Comparison of ENCODE assay signal across 8 cellular contexts in the genomic region with DNA sequence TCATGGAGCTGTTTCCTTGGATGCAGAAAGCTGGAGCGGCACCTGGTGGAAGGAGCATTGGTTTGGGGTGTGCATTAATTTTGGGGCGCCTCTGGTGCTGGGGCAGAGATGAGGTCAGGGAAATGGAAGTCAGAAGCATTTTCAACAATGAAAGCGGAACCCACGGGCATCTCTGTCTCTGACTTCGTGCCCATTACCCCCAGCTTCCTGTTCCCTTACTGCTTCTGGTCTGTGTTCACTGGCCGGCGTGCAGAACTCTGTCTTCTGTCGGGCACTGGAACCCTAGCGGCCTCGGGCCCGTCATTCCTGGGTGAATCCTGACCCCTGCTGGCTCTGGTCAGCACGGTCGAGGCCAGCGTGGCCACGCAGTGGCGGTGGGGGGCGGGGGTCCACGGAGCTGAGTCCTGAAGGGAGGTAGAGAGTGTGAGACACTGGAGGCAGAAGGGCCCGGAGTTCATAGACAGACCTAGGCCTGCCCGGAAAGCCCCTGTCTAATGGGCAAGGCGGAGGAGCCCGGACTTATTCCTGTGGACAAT. TPM values are rescaled to one million over a fixed set of nuclear protein-coding genes. Genes with fewer than 3 reads are reported as not detected.
DNase-seq lines count a peak whose midpoint lies in the region; ATAC-seq and TF ChIP-seq lines count a peak whose summit lies in the region.

No MANE protein-coding gene starts in this region.

- DNase-seq in Daoy (ENCODE audit: low read depth) (peak; percentile 72), Karpas-422 (peak; percentile 66), right atrium auricular region (ENCODE audit: low spot score) (peak; percentile 79), retinal pigment epithelial cell (ENCODE audit: low read depth) (no peak), NCI-H1105 treated with DMSO at 0.1 percent for 48 hours (lab: John Stamatoyannopoulos, UW) (no peak), T-helper 9 cell (no peak)
- DNase-seq in activated naive CD8-positive, alpha-beta T cell treated with anti-CD3 and anti-CD28 coated beads for 36 hours: no peak

- H3K4me3 Mint-ChIP-seq in activated naive CD8-positive, alpha-beta T cell treated with anti-CD3 and anti-CD28 coated beads for 36 hours: no peak overlapping the region

- no peaks in the 10 kb centered on the region for H3K79me2 ChIP-seq in Karpas-422 (ENCODE audit: low read length)

- H3K27me3 ChIP-seq in Karpas-422 (ENCODE audit: low read length) (no peaks in the 10 kb centered on the region), right atrium auricular region (peaks cover 0 to 8% of the 10 kb centered on the region in 2 donors)

- H3K27ac ChIP-seq in Karpas-422 (ENCODE audit: low read length) (no peak overlapping the region), right atrium auricular region (no peak overlapping the region)

- peaks cover 12% of the 10 kb centered on the region for H3K9me3 Mint-ChIP-seq in activated naive CD8-positive, alpha-beta T cell treated with anti-CD3 and anti-CD28 coated beads for 36 hours

- no peaks in the 10 kb centered on the region; the same call in 1 of the 2 replicates for H4K20me1 ChIP-seq in Karpas-422 (ENCODE audit: insufficient read depth, low read depth, low read length)

- no peak for ATAC-seq in GM21367 (IDR thresholded peaks at IDR 0.05; ENCODE audit: unreplicated experiment)

- no peaks in the 10 kb centered on the region for H3K4me1 Mint-ChIP-seq in activated naive CD8-positive, alpha-beta T cell treated with anti-CD3 and anti-CD28 coated beads for 36 hours

- H3K27me3 Mint-ChIP-seq in activated naive CD8-positive, alpha-beta T cell treated with anti-CD3 and anti-CD28 coated beads for 36 hours: peaks cover 45% of the 10 kb centered on the region

- no peaks in the 10 kb centered on the region for H3K9me2 ChIP-seq in Karpas-422 (replicated peaks; ENCODE audit: insufficient read depth, low read length)

- H3K4me1 ChIP-seq in Karpas-422 (ENCODE audit: low read length): peaks cover 13% of the 10 kb centered on the region; the same call in 1 of the 2 replicates
- peaks cover 0 to 4% of the 10 kb centered on the region in 2 donors for H3K4me1 ChIP-seq in right atrium auricular region

- H3K36me3 ChIP-seq in Karpas-422 (ENCODE audit: insufficient read depth, low read length) (no peaks in the 10 kb centered on the region), right atrium auricular region (no peaks in the 10 kb centered on the region)

- no peak overlapping the region for H3K9ac ChIP-seq in Karpas-422 (ENCODE audit: low read length)

- H3K9me3 ChIP-seq in Karpas-422 (ENCODE audit: low read length) (peaks cover 11% of the 10 kb centered on the region), right atrium auricular region (peaks cover 0 to 3% of the 10 kb centered on the region in 2 donors)

- H3K4me2 ChIP-seq in Karpas-422 (ENCODE audit: low read depth, low read length, poor library complexity, severe bottlenecking): no peak overlapping the region

- H2AFZ ChIP-seq in Karpas-422 (ENCODE audit: low read length): no peak overlapping the region

- TF ChIP-seq CTCF in right atrium auricular region (IDR thresholded peaks at IDR 0.05) (peak in 1 of 2 donors; percentile 70), retinal pigment epithelial cell (conservative IDR thresholded peaks at IDR 0.05; ENCODE audit: low read depth, low read length) (peak; percentile 63)

- peaks cover 6% of the 10 kb centered on the region for H3K36me3 Mint-ChIP-seq in activated naive CD8-positive, alpha-beta T cell treated with anti-CD3 and anti-CD28 coated beads for 36 hours

- H3K4me3 ChIP-seq in Karpas-422 (ENCODE audit: low read length) (no peak overlapping the region), right atrium auricular region (no peak overlapping the region), retinal pigment epithelial cell (ENCODE audit: low read length) (no peak overlapping the region)

- H3K27ac Mint-ChIP-seq in activated naive CD8-positive, alpha-beta T cell treated with anti-CD3 and anti-CD28 coated beads for 36 hours: peak overlapping the region; percentile 56

RNA-seq across cellular contexts. Expression of a gene that starts 7.9 kb away (rescaled TPM):
- total RNA-seq in Daoy (2014; rRNA removed; shearing (Covaris generic)): 0.23 and 0.24 TPM in 2 replicates
- not detected in 2 replicates for total RNA-seq in Karpas-422 (2014; rRNA removed; shearing (Covaris generic); ENCODE audit: low replicate concordance)
- under 1 TPM in 1 of 2 experiments, not detected in 1; 0.28 TPM for total RNA-seq in activated naive CD8-positive, alpha-beta T cell treated with anti-CD3 and anti-CD28 coated beads for 36 hours
- total RNA-seq in right atrium auricular region: not detected

RNA-seq across cellular contexts. Expression of a gene that starts 12.5 kb away (rescaled TPM):
- total RNA-seq in Daoy (2014; rRNA removed; shearing (Covaris generic)): 363 and 380 TPM in 2 replicates
- 140 and 228 TPM in 2 replicates for total RNA-seq in Karpas-422 (2014; rRNA removed; shearing (Covaris generic); ENCODE audit: low replicate concordance)
- 100 to 1,000 TPM; 175 to 187 TPM for total RNA-seq in activated naive CD8-positive, alpha-beta T cell treated with anti-CD3 and anti-CD28 coated beads for 36 hours
- 100 to 1,000 TPM in 1 of 2 donors, 10 to 100 TPM in 1; 38.6 to 104 TPM for total RNA-seq in right atrium auricular region

RNA-seq across cellular contexts. Expression of a gene that starts 12.6 kb away (rescaled TPM):
- 19.3 and 24.4 TPM in 2 replicates for total RNA-seq in Daoy (2014; rRNA removed; shearing (Covaris generic))
- total RNA-seq in Karpas-422 (2014; rRNA removed; shearing (Covaris generic); ENCODE audit: low replicate concordance): 18.2 and 48.3 TPM in 2 replicates
- total RNA-seq in activated naive CD8-positive, alpha-beta T cell treated with anti-CD3 and anti-CD28 coated beads for 36 hours: 10 to 100 TPM; 47.1 to 53.2 TPM
- 10 to 100 TPM; 16.7 to 19.8 TPM for total RNA-seq in right atrium auricular region

RNA-seq across cellular contexts. Expression of a gene that starts 33.9 kb away (rescaled TPM):
- not detected in 2 replicates for total RNA-seq in Daoy (2014; rRNA removed; shearing (Covaris generic))
- not detected in 2 replicates for total RNA-seq in Karpas-422 (2014; rRNA removed; shearing (Covaris generic); ENCODE audit: low replicate concordance)
- total RNA-seq in activated naive CD8-positive, alpha-beta T cell treated with anti-CD3 and anti-CD28 coated beads for 36 hours: not detected
- total RNA-seq in right atrium auricular region: 1 to 10 TPM; 1.5 to 1.9 TPM

RNA-seq across cellular contexts. Expression of a gene that starts 44.2 kb away (rescaled TPM):
- not detected in 2 replicates for total RNA-seq in Daoy (2014; rRNA removed; shearing (Covaris generic))
- not detected in 2 replicates for total RNA-seq in Karpas-422 (2014; rRNA removed; shearing (Covaris generic); ENCODE audit: low replicate concordance)
- not detected for total RNA-seq in activated naive CD8-positive, alpha-beta T cell treated with anti-CD3 and anti-CD28 coated beads for 36 hours
- not detected for total RNA-seq in right atrium auricular region

Comparison
In these comparisons a context has a peak if more than half of its experiments do, and no peak if none do; other contexts are left out.
1. DNase-seq: peak in Daoy (single experiment), Karpas-422 (single experiment) and right atrium auricular region (single experiment); none in activated naive CD8-positive, alpha-beta T cell treated with anti-CD3 and anti-CD28 coated beads for 36 hours (single experiment), retinal pigment epithelial cell (single experiment), NCI-H1105 treated with DMSO at 0.1 percent for 48 hours (single experiment) and T-helper 9 cell (single experiment).